In the genomic region with DNA sequence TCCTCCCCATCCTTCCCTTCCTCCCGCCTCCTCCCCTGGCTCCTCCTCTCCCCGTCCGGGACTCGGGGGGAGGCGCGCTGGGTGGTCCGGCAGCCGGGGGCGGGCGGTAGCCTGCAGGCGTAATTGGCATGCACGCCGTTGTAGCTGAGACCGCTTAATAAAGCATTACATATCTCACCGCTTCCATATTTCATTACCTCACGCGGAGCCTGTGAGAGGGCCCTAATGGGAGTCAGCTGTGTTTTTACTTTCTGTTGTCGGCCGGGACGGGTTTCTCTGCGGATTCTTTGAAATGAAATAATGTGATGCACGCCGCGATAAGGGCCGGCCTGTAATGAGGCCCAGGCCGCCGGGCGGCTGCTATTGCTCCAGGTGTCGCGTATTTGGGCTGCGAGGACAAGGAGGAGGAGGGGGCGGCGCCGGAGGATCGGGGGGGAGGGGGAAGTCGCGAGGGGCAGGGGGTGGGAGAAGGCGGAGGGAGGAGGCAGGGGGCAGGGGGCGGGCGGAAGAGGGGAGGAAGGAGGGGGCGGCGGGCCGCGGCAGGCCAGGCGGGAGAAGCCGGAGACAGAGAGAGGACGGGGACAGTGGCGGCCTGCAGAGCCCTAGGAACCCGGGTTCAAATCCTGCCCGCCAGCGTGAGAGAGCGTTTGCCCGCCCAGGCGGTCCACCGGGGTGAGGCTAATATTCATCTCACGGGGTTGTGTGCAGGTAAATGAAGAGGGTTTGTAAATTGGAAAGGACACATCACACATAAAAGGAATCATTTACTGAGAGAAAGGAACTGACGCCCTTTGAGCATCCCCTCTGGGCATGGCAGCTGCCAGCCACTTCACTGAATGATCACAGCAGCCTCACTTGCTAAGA, we compare ENCODE assay signal across 8 cellular contexts.
DNase-seq lines count a peak whose midpoint lies in the region; ATAC-seq and TF ChIP-seq lines count a peak whose summit lies in the region.

No MANE protein-coding gene starts in this region.

- no peak for TF ChIP-seq CTCF in prostate gland (IDR thresholded peaks at IDR 0.05)

- TF ChIP-seq POLR2A in prostate gland (IDR thresholded peaks at IDR 0.05) = no peak

- no peaks in the 10 kb centered on the region for H3K79me2 ChIP-seq in ACC112 (ENCODE audit: control insufficient read depth, insufficient read depth, low read length, unreplicated experiment)

- no peaks in the 10 kb centered on the region for H3K9me3 ChIP-seq in prostate gland

- DNase-seq in HCEC 1CT = peak; percentile 13
- DNase-seq in amniotic epithelial cell (ENCODE audit: low read depth) = peak; percentile 76
- DNase-seq in hepatic stellate cell (ENCODE audit: low spot score) = peak; percentile 63
- DNase-seq in prostate gland (ENCODE audit: low spot score) = peak; percentile 25
- no peak for DNase-seq in cerebellar nuclear complex (lab: John Stamatoyannopoulos, UW)
- no peak for DNase-seq in middle frontal gyrus (ENCODE audit: extremely low spot score, low spot score)

- 7% methylated on average over 48 of the region's 57 CpGs for WGBS in prostate gland

- H3K27ac ChIP-seq in ACC112 (ENCODE audit: low read depth, low read length) (no peak overlapping the region), prostate gland (peak overlapping the region in 1 of 2 donors; percentile 55)

- H3K4me3 ChIP-seq in ACC112 (ENCODE audit: low read depth, low read length) (peak overlapping the region; percentile 81), prostate gland (peak overlapping the region; percentile 19 to 22)

- H3K27me3 ChIP-seq in ACC112 (ENCODE audit: insufficient read depth, low read length) = peaks cover 24% of the 10 kb centered on the region; the same call in 1 of the 2 replicates
- H3K27me3 ChIP-seq in prostate gland (replicated peaks; ENCODE audit: insufficient read depth) = peaks cover 4% of the 10 kb centered on the region

- intact Hi-C loops in prostate gland (cut with DNase I) = loop anchor here (5.0 kb wide), 1 partner anchor 174 kb away; no protein-coding TSS in a partner anchor

- no peak for ATAC-seq in GM21528 (IDR thresholded peaks at IDR 0.05; ENCODE audit: low FRiP score, unreplicated experiment)

- peak overlapping the region; percentile 90 for H2AFZ ChIP-seq in ACC112 (ENCODE audit: low read length, unreplicated experiment)

- H3K4me1 ChIP-seq in ACC112 (ENCODE audit: control insufficient read depth, insufficient read depth, low read length, unreplicated experiment) = no peaks in the 10 kb centered on the region
- peaks cover 12% of the 10 kb centered on the region for H3K4me1 ChIP-seq in prostate gland (replicated peaks)

- no peaks in the 10 kb centered on the region for H3K36me3 ChIP-seq in ACC112 (ENCODE audit: insufficient read depth, low read length)
- no peaks in the 10 kb centered on the region for H3K36me3 ChIP-seq in prostate gland

Comparison
In these comparisons a context has a peak if more than half of its experiments do, and no peak if none do; other contexts are left out.
1. DNase-seq: peak in HCEC 1CT (single experiment), amniotic epithelial cell (single experiment), hepatic stellate cell (single experiment) and prostate gland (single experiment); none in cerebellar nuclear complex (0 of 2) and middle frontal gyrus (single experiment).